In the genomic region with DNA sequence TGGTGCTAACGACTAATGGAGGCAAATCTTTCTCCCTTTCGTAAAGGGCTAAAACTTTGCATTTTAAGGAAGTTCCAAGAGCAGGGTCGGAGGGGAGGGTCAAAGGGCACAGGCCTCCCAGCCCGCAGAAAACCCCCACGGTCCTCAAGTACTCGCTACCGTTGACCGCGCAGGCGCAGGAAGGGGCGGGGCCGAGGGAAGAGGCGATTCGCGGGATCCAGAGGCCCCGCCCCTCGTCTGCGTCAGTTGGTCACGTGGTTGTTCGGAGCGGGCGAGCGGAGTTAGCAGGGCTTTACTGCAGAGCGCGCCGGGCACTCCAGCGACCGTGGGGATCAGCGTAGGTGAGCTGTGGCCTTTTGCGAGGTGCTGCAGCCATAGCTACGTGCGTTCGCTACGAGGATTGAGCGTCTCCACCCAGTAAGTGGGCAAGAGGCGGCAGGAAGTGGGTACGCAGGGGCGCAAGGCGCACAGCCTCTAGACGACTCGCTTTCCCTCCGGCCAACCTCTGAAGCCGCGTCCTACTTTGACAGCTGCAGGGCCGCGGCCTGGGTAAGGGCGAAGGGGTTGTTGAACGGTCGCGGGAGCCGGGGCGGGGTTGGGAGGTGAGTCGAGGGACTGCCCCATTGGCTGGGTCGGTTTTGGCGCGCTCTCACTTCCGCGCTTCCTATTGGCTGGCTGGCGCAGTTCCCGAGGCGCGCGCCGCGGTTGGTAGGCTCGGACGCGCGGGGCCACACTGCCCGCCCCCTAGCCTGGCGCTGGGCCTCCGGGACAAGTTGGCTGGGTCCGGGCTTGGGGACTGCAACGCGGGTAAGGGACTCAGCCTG, we compare ENCODE assay signal across 8 cellular contexts. TPM values are rescaled to one million over a fixed set of nuclear protein-coding genes. Genes with fewer than 3 reads are reported as not detected.
DNase-seq lines count a peak whose midpoint lies in the region; ATAC-seq and TF ChIP-seq lines count a peak whose summit lies in the region.

A gene (plus strand): TSS at position 242 of the 824 bp plus-strand sequence. CDS start 2,310 bp downstream, outside the sequence.

- peak within 1 kb of the TSS; percentile 81 for H3K4me3 ChIP-seq in colonic mucosa

- H3K27ac Mint-ChIP-seq in activated CD4-positive, alpha-beta T cell treated with anti-CD3 and anti-CD28 coated beads, Interleukin-2, amount 10 ng/mL, durations not matched to agents 24 days and 14 days: peak within 1 kb of the TSS; percentile 99

- TF ChIP-seq CTCF in colonic mucosa (IDR thresholded peaks at IDR 0.05): no peak

- ATAC-seq in GM19351 (IDR thresholded peaks at IDR 0.05; ENCODE audit: unreplicated experiment) (peak; percentile 88), HG03520 (IDR thresholded peaks at IDR 0.05; ENCODE audit: unreplicated experiment) (peak; percentile 93)

- intact Hi-C loops in activated CD4-positive, alpha-beta T cell treated with anti-CD3 and anti-CD28 coated beads, Interleukin-2, amount 10 ng/mL, durations not matched to agents 24 days and 14 days (cut with micrococcal nuclease): loop anchor here (1.0 to 5.0 kb wide), 7 partner anchors 13 to 297 kb away; a partner anchor contains a TSS
- intact Hi-C loops in colonic mucosa (cut with DNase I): no loop called here

- peaks cover 25% of the 10 kb centered on the region for H3K36me3 Mint-ChIP-seq in activated CD4-positive, alpha-beta T cell treated with anti-CD3 and anti-CD28 coated beads, Interleukin-2, amount 10 ng/mL, durations not matched to agents 24 days and 14 days (ENCODE audit: low read depth)

- H3K9me3 ChIP-seq in colonic mucosa: no peaks in the 10 kb centered on the region

- H3K4me1 ChIP-seq in colonic mucosa: no peaks in the 10 kb centered on the region

- no peaks in the 10 kb centered on the region for H3K9me3 Mint-ChIP-seq in activated CD4-positive, alpha-beta T cell treated with anti-CD3 and anti-CD28 coated beads, Interleukin-2, amount 10 ng/mL, durations not matched to agents 24 days and 14 days

- H3K4me1 Mint-ChIP-seq in activated CD4-positive, alpha-beta T cell treated with anti-CD3 and anti-CD28 coated beads, Interleukin-2, amount 10 ng/mL, durations not matched to agents 24 days and 14 days: peaks cover 32% of the 10 kb centered on the region

- peak within 1 kb of the TSS; percentile 91 to 98 for H3K9ac ChIP-seq in colonic mucosa (ENCODE audit: low read depth in 2 of 2, low read length in 2 of 2)

- no peaks in the 10 kb centered on the region for H3K27me3 ChIP-seq in colonic mucosa
- H3K27me3 ChIP-seq in layer of hippocampus (ENCODE audit: control insufficient read depth, insufficient read depth, low read length): no peaks in the 10 kb centered on the region

- DNase-seq in C1 segment of cervical spinal cord (lab: John Stamatoyannopoulos, UW) (peak; percentile 62 to 96 (median 92)), NCI-H526 treated with DMSO at 0.1 percent for 48 hours (lab: John Stamatoyannopoulos, UW) (peak; percentile 92), colonic mucosa (peak; percentile 100)
- DNase-seq in activated CD4-positive, alpha-beta T cell treated with anti-CD3 and anti-CD28 coated beads, Interleukin-2, amount 10 ng/mL, durations not matched to agents 24 days and 14 days: peak; percentile 100
- peak; percentile 98 to 99 (median 98) for DNase-seq in stimulated activated CD4-positive, alpha-beta T cell treated with anti-CD3 and anti-CD28 coated beads, Interleukin-1b, Interleukin-23, amount 100 ng/mL, for 24 hours (ENCODE audit: low read depth in 4 of 4, low spot score in 1 of 4)

- H3K36me3 ChIP-seq in colonic mucosa: no peaks in the 10 kb centered on the region

- no peaks in the 10 kb centered on the region for H3K27me3 Mint-ChIP-seq in activated CD4-positive, alpha-beta T cell treated with anti-CD3 and anti-CD28 coated beads, Interleukin-2, amount 10 ng/mL, durations not matched to agents 24 days and 14 days

- peak within 1 kb of the TSS; percentile 99 for H3K4me3 Mint-ChIP-seq in activated CD4-positive, alpha-beta T cell treated with anti-CD3 and anti-CD28 coated beads, Interleukin-2, amount 10 ng/mL, durations not matched to agents 24 days and 14 days

- peak within 1 kb of the TSS; percentile 95 for H3K27ac ChIP-seq in colonic mucosa
- H3K27ac ChIP-seq in layer of hippocampus (ENCODE audit: low read depth, low read length): peak within 1 kb of the TSS; percentile 99

RNA-seq across cellular contexts. Expression of the gene that starts here (rescaled TPM):
- total RNA-seq in activated CD4-positive, alpha-beta T cell treated with anti-CD3 and anti-CD28 coated beads, Interleukin-2, amount 10 ng/mL, durations not matched to agents 24 days and 14 days: 71.0 and 76.8 TPM in 2 replicates
- 10 to 100 TPM; 83.8 to 95.8 TPM for total RNA-seq in colonic mucosa

Comparison
In these comparisons a context has a peak if more than half of its experiments do, and no peak if none do; other contexts are left out.
1. Peak in every context shown above with its lines: DNase-seq, ATAC-seq, H3K4me3 ChIP-seq and H3K27ac ChIP-seq.